8 cellular contexts compared by ENCODE assay signal in the genomic region with DNA sequence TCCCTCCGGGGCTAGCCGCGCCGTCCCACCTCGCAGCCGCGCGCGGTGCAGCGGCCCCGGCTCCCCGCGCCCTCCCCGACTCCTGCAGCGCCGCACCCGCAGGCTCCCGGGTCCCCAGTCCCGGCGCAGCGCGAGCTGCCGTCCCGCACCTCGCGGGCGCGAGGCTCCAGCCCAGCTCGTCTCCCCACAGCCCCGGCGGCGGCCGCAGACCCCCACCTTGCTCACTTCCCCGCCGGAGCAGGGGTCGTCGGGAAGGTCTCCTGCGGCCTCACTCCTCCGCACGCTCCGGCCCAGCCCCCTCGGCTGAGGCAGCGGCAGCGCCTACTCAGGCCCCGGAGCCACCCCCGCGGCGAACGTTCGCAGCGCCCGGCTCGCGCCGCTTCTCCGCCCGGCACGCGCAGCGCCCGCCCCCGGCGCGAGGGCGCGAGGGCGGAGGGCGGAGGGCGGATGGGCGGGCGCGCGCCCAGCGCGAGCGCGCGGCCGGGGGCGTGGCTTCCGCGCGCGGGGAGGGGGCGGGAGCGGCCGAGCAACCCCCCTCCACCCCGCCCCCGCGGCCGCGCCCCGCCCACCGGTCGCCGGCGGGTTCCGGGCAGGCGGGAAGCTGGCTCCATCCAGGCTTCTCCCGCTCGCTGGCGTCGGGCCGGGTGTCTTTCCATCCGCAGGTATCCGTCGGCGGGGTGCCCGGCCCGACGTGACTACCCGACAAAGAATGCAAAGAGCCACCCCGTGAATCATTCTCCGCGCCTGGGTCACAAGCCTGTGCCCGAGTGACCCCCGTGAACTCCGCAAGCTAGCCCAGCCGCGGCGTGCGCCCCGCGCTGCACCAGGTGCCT. TPM values are rescaled to one million over a fixed set of nuclear protein-coding genes. Genes with fewer than 3 reads are reported as not detected.
DNase-seq lines count a peak whose midpoint lies in the region; ATAC-seq and TF ChIP-seq lines count a peak whose summit lies in the region.

A gene (minus strand): TSS at position 408 of the 833 bp plus-strand sequence. CDS start 20,917 bp downstream, outside the sequence.

- intact Hi-C loops in esophagus squamous epithelium (cut with DNase I), result no loop called here

- TF ChIP-seq POLR2A in esophagus squamous epithelium (IDR thresholded peaks at IDR 0.05), result peak in 2 of 4 donors; percentile 49 to 72

- no peaks in the 10 kb centered on the region for H3K27me3 ChIP-seq in esophagus squamous epithelium

- no peaks in the 10 kb centered on the region for H3K36me3 Mint-ChIP-seq in activated T-cell treated with anti-CD3 and anti-CD28 coated beads, Interleukin-2, amount 50 U/mL, for 4 hours (ENCODE audit: insufficient read depth)
- no peaks in the 10 kb centered on the region for H3K36me3 Mint-ChIP-seq in naive B cell
- H3K36me3 Mint-ChIP-seq in stimulated activated effector memory CD8-positive, alpha-beta T cell treated with anti-CD3 and anti-CD28 coated beads, Interleukin-12 subunit alpha, Interleukin-12 subunit beta, amount 100 ng/mL, for 72 hours, result no peaks in the 10 kb centered on the region

- peak; percentile 72 for ATAC-seq in GM19438 (IDR thresholded peaks at IDR 0.05; ENCODE audit: low read depth, unreplicated experiment)
- peak; percentile 41 for ATAC-seq in HG03558 (IDR thresholded peaks at IDR 0.05; ENCODE audit: extremely low read depth, unreplicated experiment)
- ATAC-seq in activated T-cell treated with anti-CD3 and anti-CD28 coated beads, Interleukin-2, amount 50 U/mL, for 4 hours, result peak; percentile 74 to 78
- peak; percentile 77 to 78 for ATAC-seq in naive B cell (ENCODE audit: low read depth in 2 of 2)
- peak; percentile 84 for ATAC-seq in stimulated activated effector memory CD8-positive, alpha-beta T cell treated with anti-CD3 and anti-CD28 coated beads, Interleukin-12 subunit alpha, Interleukin-12 subunit beta, amount 100 ng/mL, for 72 hours

- H3K27me3 Mint-ChIP-seq in activated T-cell treated with anti-CD3 and anti-CD28 coated beads, Interleukin-2, amount 50 U/mL, for 4 hours (ENCODE audit: low read depth), result no peaks in the 10 kb centered on the region
- no peaks in the 10 kb centered on the region for H3K27me3 Mint-ChIP-seq in naive B cell

- peak within 1 kb of the TSS; percentile 85 for H3K4me3 Mint-ChIP-seq in activated T-cell treated with anti-CD3 and anti-CD28 coated beads, Interleukin-2, amount 50 U/mL, for 4 hours
- H3K4me3 Mint-ChIP-seq in naive B cell, result peak within 1 kb of the TSS; percentile 85 to 93 (median 87)
- H3K4me3 Mint-ChIP-seq in stimulated activated effector memory CD8-positive, alpha-beta T cell treated with anti-CD3 and anti-CD28 coated beads, Interleukin-12 subunit alpha, Interleukin-12 subunit beta, amount 100 ng/mL, for 72 hours, result peak within 1 kb of the TSS; percentile 76

- H3K27ac Mint-ChIP-seq in naive B cell, result peak within 1 kb of the TSS; percentile 67 to 95 (median 74)
- H3K27ac Mint-ChIP-seq in stimulated activated effector memory CD8-positive, alpha-beta T cell treated with anti-CD3 and anti-CD28 coated beads, Interleukin-12 subunit alpha, Interleukin-12 subunit beta, amount 100 ng/mL, for 72 hours, result peak within 1 kb of the TSS; percentile 58

- TF ChIP-seq CTCF in esophagus squamous epithelium (IDR thresholded peaks at IDR 0.05), result no peak

- peaks cover 16% of the 10 kb centered on the region for H3K4me1 Mint-ChIP-seq in activated T-cell treated with anti-CD3 and anti-CD28 coated beads, Interleukin-2, amount 50 U/mL, for 4 hours (ENCODE audit: low read depth)
- peaks cover 5 to 27% (median 6%) of the 10 kb centered on the region in 3 donors for H3K4me1 Mint-ChIP-seq in naive B cell
- peaks cover 26% of the 10 kb centered on the region for H3K4me1 Mint-ChIP-seq in stimulated activated effector memory CD8-positive, alpha-beta T cell treated with anti-CD3 and anti-CD28 coated beads, Interleukin-12 subunit alpha, Interleukin-12 subunit beta, amount 100 ng/mL, for 72 hours

- H3K36me3 ChIP-seq in esophagus squamous epithelium, result no peaks in the 10 kb centered on the region

- 0% methylated on average over 7 of the region's 124 CpGs; no CpG with 5 or more reads in 1 of the 2 donors for WGBS in esophagus squamous epithelium, 2 donors

- H3K9me3 Mint-ChIP-seq in activated T-cell treated with anti-CD3 and anti-CD28 coated beads, Interleukin-2, amount 50 U/mL, for 4 hours, result no peaks in the 10 kb centered on the region
- H3K9me3 Mint-ChIP-seq in naive B cell, result no peaks in the 10 kb centered on the region
- no peaks in the 10 kb centered on the region for H3K9me3 Mint-ChIP-seq in stimulated activated effector memory CD8-positive, alpha-beta T cell treated with anti-CD3 and anti-CD28 coated beads, Interleukin-12 subunit alpha, Interleukin-12 subunit beta, amount 100 ng/mL, for 72 hours

- peaks cover 0 to 39% (median 4%) of the 10 kb centered on the region in 3 donors for H3K4me1 ChIP-seq in esophagus squamous epithelium

- H3K4me3 ChIP-seq in esophagus squamous epithelium, result peak within 1 kb of the TSS; percentile 80 to 98 (median 97)

- H3K9me3 ChIP-seq in esophagus squamous epithelium, result no peaks in the 10 kb centered on the region

- peak within 1 kb of the TSS; percentile 86 to 94 (median 90) for H3K27ac ChIP-seq in esophagus squamous epithelium

- DNase-seq in CMK (ENCODE audit: low read depth), result peak; percentile 51
- peak; percentile 77 for DNase-seq in activated T-cell treated with anti-CD3 and anti-CD28 coated beads, Interleukin-2, amount 50 U/mL, for 4 hours
- peak; percentile 16 for DNase-seq in esophagus squamous epithelium (lab: John Stamatoyannopoulos, UW)
- DNase-seq in naive B cell, result peak; percentile 73
- DNase-seq in stimulated activated effector memory CD8-positive, alpha-beta T cell treated with anti-CD3 and anti-CD28 coated beads, Interleukin-12 subunit alpha, Interleukin-12 subunit beta, amount 100 ng/mL, for 72 hours (ENCODE audit: low spot score in 2 of 2), result peak; percentile 66 to 87

TF ChIP-seq in PFSK-1, 5 proteins besides CTCF, POLR2A, EP300 and RAD21:
- TF ChIP-seq TAF1 (IDR thresholded peaks at IDR 0.05; ENCODE audit: borderline replicate concordance, insufficient read depth, low read length) (no peak), SIN3A (IDR thresholded peaks at IDR 0.05; ENCODE audit: borderline replicate concordance, insufficient read depth, low read length) (no peak), FOXP2 (optimal IDR thresholded peaks at IDR 0.05; ENCODE audit: borderline replicate concordance, extremely low read depth, extremely low read length, insufficient read depth) (peak; percentile 28), POLR2AphosphoS5 (IDR thresholded peaks at IDR 0.05; ENCODE audit: low read depth, low read length) (peak; percentile 53; the same call in 1 of the 2 replicates)
- TF ChIP-seq, protein P1, sequence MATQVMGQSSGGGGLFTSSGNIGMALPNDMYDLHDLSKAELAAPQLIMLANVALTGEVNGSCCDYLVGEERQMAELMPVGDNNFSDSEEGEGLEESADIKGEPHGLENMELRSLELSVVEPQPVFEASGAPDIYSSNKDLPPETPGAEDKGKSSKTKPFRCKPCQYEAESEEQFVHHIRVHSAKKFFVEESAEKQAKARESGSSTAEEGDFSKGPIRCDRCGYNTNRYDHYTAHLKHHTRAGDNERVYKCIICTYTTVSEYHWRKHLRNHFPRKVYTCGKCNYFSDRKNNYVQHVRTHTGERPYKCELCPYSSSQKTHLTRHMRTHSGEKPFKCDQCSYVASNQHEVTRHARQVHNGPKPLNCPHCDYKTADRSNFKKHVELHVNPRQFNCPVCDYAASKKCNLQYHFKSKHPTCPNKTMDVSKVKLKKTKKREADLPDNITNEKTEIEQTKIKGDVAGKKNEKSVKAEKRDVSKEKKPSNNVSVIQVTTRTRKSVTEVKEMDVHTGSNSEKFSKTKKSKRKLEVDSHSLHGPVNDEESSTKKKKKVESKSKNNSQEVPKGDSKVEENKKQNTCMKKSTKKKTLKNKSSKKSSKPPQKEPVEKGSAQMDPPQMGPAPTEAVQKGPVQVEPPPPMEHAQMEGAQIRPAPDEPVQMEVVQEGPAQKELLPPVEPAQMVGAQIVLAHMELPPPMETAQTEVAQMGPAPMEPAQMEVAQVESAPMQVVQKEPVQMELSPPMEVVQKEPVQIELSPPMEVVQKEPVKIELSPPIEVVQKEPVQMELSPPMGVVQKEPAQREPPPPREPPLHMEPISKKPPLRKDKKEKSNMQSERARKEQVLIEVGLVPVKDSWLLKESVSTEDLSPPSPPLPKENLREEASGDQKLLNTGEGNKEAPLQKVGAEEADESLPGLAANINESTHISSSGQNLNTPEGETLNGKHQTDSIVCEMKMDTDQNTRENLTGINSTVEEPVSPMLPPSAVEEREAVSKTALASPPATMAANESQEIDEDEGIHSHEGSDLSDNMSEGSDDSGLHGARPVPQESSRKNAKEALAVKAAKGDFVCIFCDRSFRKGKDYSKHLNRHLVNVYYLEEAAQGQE (IDR thresholded peaks at IDR 0.05; ENCODE audit: insufficient read depth in 1 of 2, low read depth in 2 of 2, low read length in 2 of 2), result no peak

RNA-seq across cellular contexts. Expression of the gene that starts here (rescaled TPM):
- 28.1 TPM for polyA plus RNA-seq in PFSK-1 (2012; ENCODE audit: insufficient read length, low read depth)
- total RNA-seq in activated T-cell treated with anti-CD3 and anti-CD28 coated beads, Interleukin-2, amount 50 U/mL, for 4 hours, result 10 to 100 TPM in 2 of 3 donors, 1 to 10 TPM in 1; 9.1 to 12.3 (median 11.2) TPM
- total RNA-seq in esophagus squamous epithelium, result 10 to 100 TPM in 2 of 4 donors, 1 to 10 TPM in 2; 7.8 to 17.2 (median 9.6) TPM
- polyA plus RNA-seq in naive B cell (ENCODE audit: low read depth in 6 of 6), result 10 to 100 TPM in 5 of 6 donors, 1 to 10 TPM in 1; 7.8 to 25.4 (median 16.1) TPM

Comparison
In these comparisons a context has a peak if more than half of its experiments do, and no peak if none do; other contexts are left out.
1. Peak in every context shown above with its lines: DNase-seq, ATAC-seq, H3K4me3 ChIP-seq and H3K27ac ChIP-seq.
2. DNase-seq: peak in every context shown above with its lines; median percentile 77 in activated T-cell treated with anti-CD3 and anti-CD28 coated beads, Interleukin-2, amount 50 U/mL, for 4 hours; 76 in stimulated activated effector memory CD8-positive, alpha-beta T cell treated with anti-CD3 and anti-CD28 coated beads, Interleukin-12 subunit alpha, Interleukin-12 subunit beta, amount 100 ng/mL, for 72 hours; 73 in naive B cell; 51 in CMK; 16 in esophagus squamous epithelium.